Comparison of ENCODE assay signal across 18 cellular contexts in genomic region chr2:27025281-27025800, GRCh38.
"Had no signal": no experiment of that assay in that cellular context is flagged by ENCODE, and none has a peak within 500 bp of the region (broad histone marks: within the 10 kb centered on the region; RNA-seq: fewer than 3 reads in every experiment).

No MANE protein-coding gene starts in this region.

- H3K4me1 ChIP-seq: foreskin keratinocyte had no signal

- H3K36me3 ChIP-seq: colonic mucosa, uterus had no signal

- H3K4me3 ChIP-seq: colonic mucosa, mucosa of descending colon, right atrium auricular region, smooth muscle cell, tibial artery, upper lobe of left lung, uterus had no signal

- ATAC-seq: left colon, left ventricle myocardium superior, mucosa of descending colon, natural killer cell had no signal

- H3K9me3 ChIP-seq: colonic mucosa, mucosa of descending colon, neutrophil, right atrium auricular region, tibial artery, upper lobe of left lung, uterus had no signal

- H3K4me2 ChIP-seq: smooth muscle cell had no signal

- DNase-seq: colonic mucosa; dermis blood vessel endothelial cell; foreskin keratinocyte; head of caudate nucleus; hippocampal formation; left ventricle myocardium superior; mammary epithelial cell; mucosa of descending colon; natural killer cell; stimulated activated CD4-positive, alpha-beta T cell treated with anti-CD3 and anti-CD28 coated beads, Interleukin-2, amount 100 ng/mL, for 48 hours; stimulated activated naive CD4-positive, alpha-beta T cell treated with Interleukin-2 at 50 U/mL for 16 hours had no signal

- H3K27ac ChIP-seq: colonic mucosa, foreskin keratinocyte, neutrophil, right atrium auricular region, tibial artery, upper lobe of left lung, uterus had no signal

- H3K27me3 ChIP-seq: colonic mucosa, foreskin keratinocyte, neutrophil, right atrium auricular region, tibial artery, upper lobe of left lung, uterus had no signal
